Comparison of ENCODE assay signal across 1 cellular context in genomic region chr9:38043931-38044623, GRCh38.
TF ChIP-seq lines count a peak whose summit lies in the region.

No MANE protein-coding gene starts in this region.

TF ChIP-seq in SK-N-SH, 30 proteins besides CTCF, POLR2A, EP300 and RAD21 (continued from another document):
- TF ChIP-seq FOXJ3 (CRISPR knock-in tag; IDR thresholded peaks at IDR 0.05) (no peak), RFX5 (IDR thresholded peaks at IDR 0.05; ENCODE audit: low read length) (no peak), NFIC (IDR thresholded peaks at IDR 0.05; ENCODE audit: borderline replicate concordance) (no peak), FOSL2 (IDR thresholded peaks at IDR 0.05; ENCODE audit: borderline replicate concordance, low read depth) (no peak), YY1 (IDR thresholded peaks at IDR 0.05; ENCODE audit: low read depth) (no peak)
